Comparison of ENCODE assay signal across 8 cellular contexts in the genomic region with DNA sequence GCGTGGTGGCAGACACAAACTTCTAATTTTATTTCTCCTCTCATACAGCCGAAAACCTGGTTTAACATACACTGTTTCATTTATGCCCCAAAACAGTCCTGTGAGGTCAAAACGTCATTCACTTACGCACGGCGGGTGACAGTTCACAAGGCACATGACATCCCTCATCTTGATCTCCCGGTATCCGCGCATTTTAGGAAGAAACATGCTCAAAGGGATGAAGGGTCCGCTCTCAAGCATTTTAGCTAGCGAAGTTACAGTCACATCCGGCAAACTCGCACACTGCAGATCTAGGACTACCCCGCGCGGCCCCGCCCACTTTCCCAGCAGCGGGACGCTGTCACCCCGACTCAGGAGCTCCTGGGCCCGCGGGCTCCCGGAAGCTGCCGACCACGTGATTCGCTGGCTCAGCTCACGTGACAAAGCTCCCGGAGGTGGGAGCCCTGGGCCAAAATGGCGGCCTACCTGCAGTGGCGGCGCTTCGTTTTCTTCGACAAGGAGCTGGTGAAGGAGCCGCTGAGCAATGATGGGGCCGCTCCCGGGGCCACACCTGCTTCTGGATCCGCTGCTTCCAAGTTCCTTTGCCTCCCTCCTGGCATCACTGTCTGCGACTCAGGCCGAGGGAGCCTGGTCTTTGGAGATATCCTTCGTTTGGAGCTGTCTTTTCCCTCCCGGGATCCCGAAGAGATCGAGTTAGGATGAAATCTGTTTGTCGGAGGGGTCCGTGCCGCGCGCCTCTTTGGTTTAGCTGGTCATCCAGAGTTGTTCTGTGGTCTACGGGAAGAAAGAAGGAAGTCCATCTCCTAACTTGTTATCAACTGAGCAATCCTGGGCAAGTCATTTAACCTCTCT. TPM values are rescaled to one million over a fixed set of nuclear protein-coding genes. Genes with fewer than 3 reads are reported as not detected.
A peak's percentile ranks its signal among the peaks of the same experiment; 100 is the strongest.
DNase-seq lines count a peak whose midpoint lies in the region; ATAC-seq and TF ChIP-seq lines count a peak whose summit lies in the region.

A gene (plus strand): TSS at position 448 of the 852 bp plus-strand sequence. CDS start 6 bp downstream, at position 454.

- no peaks in the 10 kb centered on the region for H3K27me3 ChIP-seq in adipocyte (replicated peaks; ENCODE audit: control insufficient read depth, insufficient read depth, low read length)
- H3K27me3 ChIP-seq in cardiac muscle cell = no peaks in the 10 kb centered on the region
- H3K27me3 ChIP-seq in trophoblast cell (ENCODE audit: insufficient read depth, low read length) = no peaks in the 10 kb centered on the region
- no peaks in the 10 kb centered on the region for H3K27me3 ChIP-seq in transverse colon

- intact Hi-C loops in transverse colon (cut with DNase I; ENCODE audit: low total_unique reads) = no loop called here

- peak within 1 kb of the TSS; percentile 97 for H3K9ac ChIP-seq in adipocyte (ENCODE audit: low read length)
- peak within 1 kb of the TSS; percentile 95 for H3K9ac ChIP-seq in trophoblast cell (ENCODE audit: low read length)

- H3K14ac ChIP-seq in trophoblast cell (ENCODE audit: low read length) = peak within 1 kb of the TSS; percentile 99

- peak; percentile 95 for ATAC-seq in HG02759 (IDR thresholded peaks at IDR 0.05; ENCODE audit: unreplicated experiment)

- DNase-seq in GM12865 (ENCODE audit: low read depth) (peak; percentile 97), NCI-H1417 (lab: John Stamatoyannopoulos, UW) (peak; percentile 93), T follicular helper cell (ENCODE audit: low read depth) (peak; percentile 98), adipocyte (ENCODE audit: low read depth) (peak; percentile 99), cardiac muscle cell (ENCODE audit: low read depth in 1 of 2, low spot score in 1 of 2) (peak; percentile 96 to 99), trophoblast cell (peak; percentile 97 to 98), transverse colon (peak; percentile 99)

- no CpG with 5 or more reads among the region's 49 CpGs for WGBS in trophoblast cell (ENCODE audit: extremely low coverage, insufficient coverage, insufficient read length)
- WGBS in transverse colon (ENCODE audit: low coverage in 1 of 2), 2 donors = 0 to 1% methylated on average over 7 to 49 of the region's 49 CpGs

- H2AK5ac ChIP-seq in trophoblast cell (ENCODE audit: low read length) = peak within 1 kb of the TSS; percentile 49

- in situ Hi-C loops in transverse colon (cut with MboI; ENCODE audit: low pct_ligation_motif_present in 1 of 4, low pct_unique_long_range_greater_than_20kb in 1 of 4, low sequenced_read_pairs in 3 of 4) = no loop called here

- peak; percentile 78 for TF ChIP-seq POLR2A in transverse colon (IDR thresholded peaks at IDR 0.05)

- H3K79me1 ChIP-seq in trophoblast cell (ENCODE audit: low read length) = peaks cover 5% of the 10 kb centered on the region

- H4K91ac ChIP-seq in trophoblast cell (ENCODE audit: low read depth, low read length) = peak within 1 kb of the TSS; percentile 98

- H4K12ac ChIP-seq in trophoblast cell (ENCODE audit: low read depth, low read length) = peak within 1 kb of the TSS; percentile 99

- peak within 1 kb of the TSS; percentile 93 for H2BK120ac ChIP-seq in trophoblast cell (ENCODE audit: insufficient read depth, low read length, poor library complexity)

- no peaks in the 10 kb centered on the region for H3K9me3 ChIP-seq in adipocyte (ENCODE audit: control insufficient read depth, low read length)
- no peaks in the 10 kb centered on the region for H3K9me3 ChIP-seq in cardiac muscle cell (ENCODE audit: low read depth)
- no peaks in the 10 kb centered on the region for H3K9me3 ChIP-seq in trophoblast cell (ENCODE audit: insufficient read depth, low read depth, low read length)
- H3K9me3 ChIP-seq in transverse colon = no peaks in the 10 kb centered on the region

- peak within 1 kb of the TSS; percentile 97 for H3K4ac ChIP-seq in trophoblast cell (ENCODE audit: low read depth, low read length)

- peaks cover 3% of the 10 kb centered on the region for H3K79me2 ChIP-seq in trophoblast cell (ENCODE audit: control insufficient read depth, insufficient read depth, low read length, poor library complexity)

- TF ChIP-seq CTCF in GM12865 (IDR thresholded peaks at IDR 0.05; ENCODE audit: insufficient read depth, low read depth, low read length, missing control alignments) = no peak
- no peak for TF ChIP-seq CTCF in cardiac muscle cell (IDR thresholded peaks at IDR 0.05; ENCODE audit: low read depth, low read length)
- TF ChIP-seq CTCF in transverse colon (IDR thresholded peaks at IDR 0.05) = peak in 1 of 5 experiments; percentile 4

- H3K4me1 ChIP-seq in adipocyte (ENCODE audit: control insufficient read depth, insufficient read depth, low read length) = peaks cover 12% of the 10 kb centered on the region
- H3K4me1 ChIP-seq in cardiac muscle cell (ENCODE audit: low read depth) = peaks cover 3% of the 10 kb centered on the region
- peaks cover 0 to 6% of the 10 kb centered on the region in 2 experiments for H3K4me1 ChIP-seq in trophoblast cell (ENCODE audit: control insufficient read depth in 1 of 2, insufficient read depth in 2 of 2, low read length in 2 of 2)
- peaks cover 14 to 35% (median 22%) of the 10 kb centered on the region in 4 donors for H3K4me1 ChIP-seq in transverse colon

- H3K18ac ChIP-seq in trophoblast cell (ENCODE audit: low read length) = peak within 1 kb of the TSS; percentile 95

- H3K36me3 ChIP-seq in adipocyte (ENCODE audit: control insufficient read depth, insufficient read depth, low read length, severe bottlenecking) (peaks cover 24% of the 10 kb centered on the region), cardiac muscle cell (peaks cover 21% of the 10 kb centered on the region), trophoblast cell (ENCODE audit: control insufficient read depth in 1 of 2, insufficient read depth in 2 of 2, low read length in 2 of 2) (peaks cover 10 to 16% of the 10 kb centered on the region in 2 experiments), transverse colon (peaks cover 0 to 27% (median 11%) of the 10 kb centered on the region in 4 donors)

- H3K4me3 ChIP-seq in GM12865 (ENCODE audit: low read depth, low read length) (peak within 1 kb of the TSS; percentile 100), adipocyte (ENCODE audit: low read length) (peak within 1 kb of the TSS; percentile 98), cardiac muscle cell (peak within 1 kb of the TSS; percentile 88), trophoblast cell (ENCODE audit: low read depth, low read length) (peak within 1 kb of the TSS; percentile 89), transverse colon (peak within 1 kb of the TSS; percentile 80 to 99 (median 90))

- peak within 1 kb of the TSS; percentile 99 for H2AFZ ChIP-seq in trophoblast cell (ENCODE audit: insufficient read depth, low read length, poor library complexity)

- peak within 1 kb of the TSS; percentile 98 for H4K8ac ChIP-seq in trophoblast cell (ENCODE audit: low read depth, low read length)

- H3K4me2 ChIP-seq in trophoblast cell (ENCODE audit: low read length) = peak within 1 kb of the TSS; percentile 76

- H3K27ac ChIP-seq in cardiac muscle cell (peak within 1 kb of the TSS; percentile 88), trophoblast cell (ENCODE audit: low read depth, low read length) (peak within 1 kb of the TSS; percentile 62), transverse colon (peak within 1 kb of the TSS; percentile 88 to 97 (median 90))

- peak within 1 kb of the TSS; percentile 89 for H2BK5ac ChIP-seq in trophoblast cell (ENCODE audit: low read depth, low read length, poor library complexity)

- peak; percentile 2 for TF ChIP-seq EP300 in transverse colon (IDR thresholded peaks at IDR 0.05; ENCODE audit: low read depth)

- no peak within 1 kb of the TSS for H3K23ac ChIP-seq in trophoblast cell (ENCODE audit: low read length)

- H2BK12ac ChIP-seq in trophoblast cell (ENCODE audit: low read length) = no peak within 1 kb of the TSS

RNA-seq across cellular contexts. Expression of the gene that starts here (rescaled TPM):
- total RNA-seq in cardiac muscle cell (22.1 and 34.1 TPM in 2 replicates), transverse colon (100 to 1,000 TPM in 1 of 4 donors, 10 to 100 TPM in 3; 19.8 to 122 (median 31.2) TPM)
- polyA plus RNA-seq in cardiac muscle cell = 22.3 and 23.7 TPM in 2 replicates
- 28.3 and 31.4 TPM in 2 replicates for polyA plus RNA-seq in trophoblast cell (2013)

Comparison
In these comparisons a context has a peak if more than half of its experiments do, and no peak if none do; other contexts are left out.
1. Peak in every context shown above with its lines: DNase-seq, ATAC-seq, H3K4me3 ChIP-seq and H3K27ac ChIP-seq.